In the genomic region with DNA sequence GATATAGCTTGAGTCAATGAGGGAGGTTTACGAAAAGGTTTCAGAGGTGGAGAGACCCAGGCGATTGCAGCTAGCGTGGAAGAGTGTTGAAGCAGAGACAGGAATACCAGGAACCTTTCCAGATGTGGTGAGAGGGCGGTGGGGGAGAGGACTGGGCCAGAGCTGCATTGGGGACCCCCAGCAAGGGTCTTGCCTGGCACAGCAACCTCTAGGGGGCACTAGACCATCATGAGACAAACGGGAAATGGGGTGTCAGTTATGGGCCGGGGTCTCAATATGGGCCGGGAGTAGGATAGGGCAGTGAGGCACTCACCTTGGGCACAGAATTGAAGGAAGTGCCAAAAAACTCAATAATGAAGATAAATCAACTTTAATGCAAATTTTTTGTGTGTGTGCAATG, we compare ENCODE assay signal across 16 cellular contexts. TPM values are rescaled to one million over a fixed set of nuclear protein-coding genes. Genes with fewer than 3 reads are reported as not detected.
DNase-seq lines count a peak whose midpoint lies in the region; ATAC-seq and TF ChIP-seq lines count a peak whose summit lies in the region.
"Had no signal": no experiment of that assay in that cellular context is flagged by ENCODE, and none has a peak within 500 bp of the region (broad histone marks: within the 10 kb centered on the region; RNA-seq: fewer than 3 reads in every experiment).

No MANE protein-coding gene starts in this region.

- no peaks in the 10 kb centered on the region for H3K9me2 ChIP-seq in OCI-LY7 (ENCODE audit: insufficient read depth, low read length)

- no peaks in the 10 kb centered on the region for H3K9me3 ChIP-seq in OCI-LY7 (ENCODE audit: low read length)
- no peaks in the 10 kb centered on the region for H3K9me3 ChIP-seq in spleen

- H3K4me2 ChIP-seq in OCI-LY7 (ENCODE audit: low read length): no peak overlapping the region

- H3K27me3 ChIP-seq in foreskin keratinocyte (peaks cover 12% of the 10 kb centered on the region), spleen (replicated peaks in 1 of 7) (peaks cover 0 to 61% (median 18%) of the 10 kb centered on the region in 7 donors)

- BruUV-seq in OCI-LY7 (replicated peaks; lab: Mats Ljungman, UMichigan): no TSS peak

- intact Hi-C loops in activated CD8-positive, alpha-beta T cell treated with anti-CD3 and anti-CD28 coated beads for 36 hours (cut with micrococcal nuclease): no loop called here
- intact Hi-C loops in OCI-LY7 (cut with micrococcal nuclease; ENCODE audit: unreplicated experiment) (no loop called here), spleen (cut with DNase I; ENCODE audit: low total_unique reads) (no loop called here)

- no peaks in the 10 kb centered on the region for H3K79me2 ChIP-seq in OCI-LY7 (ENCODE audit: insufficient read depth, low read depth, low read length)

- no peaks in the 10 kb centered on the region for H3K36me3 ChIP-seq in OCI-LY7 (ENCODE audit: insufficient read depth, low read length)
- H3K36me3 ChIP-seq in spleen: no peaks in the 10 kb centered on the region

- TF ChIP-seq POLR2A in spleen (IDR thresholded peaks at IDR 0.05): no peak

- H4K20me1 ChIP-seq in OCI-LY7 (ENCODE audit: insufficient read depth, low read length): no peaks in the 10 kb centered on the region

- peak; percentile 15 for DNase-seq in activated CD8-positive, alpha-beta T cell treated with anti-CD3 and anti-CD28 coated beads for 36 hours
- no peak for DNase-seq in activated CD8-positive, alpha-beta T cell treated with anti-CD3 and anti-CD28 coated beads, Interleukin-2, amount 10 ng/mL, durations not matched to agents 7 days and 5 days
- DNase-seq in OCI-LY7 (ENCODE audit: low spot score) (no peak), foreskin keratinocyte (no peak), spleen (peak; percentile 38), NCI-H510A treated with DMSO at 0.1 percent for 48 hours (lab: John Stamatoyannopoulos, UW) (no peak), HK-2 (ENCODE audit: unreplicated experiment) (no peak)
- DNase-seq: activated CD4-positive, alpha-beta T cell treated with anti-CD3 and anti-CD28 coated beads, Interleukin-2, amount 10 ng/mL, durations not matched to agents 24 days and 14 days; activated effector memory CD4-positive, alpha-beta T cell treated with Interleukin-2 at 50 U/mL for 16 hours; caudate nucleus; NCI-H146; NK-92 treated with Interleukin-12 subunit alpha and Interleukin-12 subunit beta, amount 100 ng/mL, for 24 hours; small intestine; SW 1271 had no signal

- H3K27me3 Mint-ChIP-seq in activated CD8-positive, alpha-beta T cell treated with anti-CD3 and anti-CD28 coated beads for 36 hours: peaks cover 24% of the 10 kb centered on the region
- peaks cover 36% of the 10 kb centered on the region for H3K27me3 Mint-ChIP-seq in activated CD8-positive, alpha-beta T cell treated with anti-CD3 and anti-CD28 coated beads, Interleukin-2, amount 10 ng/mL, durations not matched to agents 7 days and 5 days (ENCODE audit: low read depth)

- H3K36me3 Mint-ChIP-seq in activated CD8-positive, alpha-beta T cell treated with anti-CD3 and anti-CD28 coated beads for 36 hours (ENCODE audit: low read depth): no peaks in the 10 kb centered on the region
- no peaks in the 10 kb centered on the region for H3K36me3 Mint-ChIP-seq in activated CD8-positive, alpha-beta T cell treated with anti-CD3 and anti-CD28 coated beads, Interleukin-2, amount 10 ng/mL, durations not matched to agents 7 days and 5 days (ENCODE audit: low read depth)

- CTCF ChIA-PET in activated CD8-positive, alpha-beta T cell treated with anti-CD3 and anti-CD28 coated beads for 36 hours (lab: Charles Lee): interaction anchor here (1.4 to 1.6 kb wide), 2 partner anchors 8 to 67 kb away, joined by 4 to 8 read pairs; no protein-coding TSS in a partner anchor
- CTCF ChIA-PET in activated CD8-positive, alpha-beta T cell treated with anti-CD3 and anti-CD28 coated beads, Interleukin-2, amount 10 ng/mL, durations not matched to agents 7 days and 5 days (lab: Charles Lee): interaction anchor here (1.0 to 1.8 kb wide), 3 partner anchors 9 to 43 kb away, joined by 3 to 4 read pairs (median 4); no protein-coding TSS in a partner anchor
- CTCF ChIA-PET in OCI-LY7 (lab: Charles Lee; ENCODE audit: unreplicated experiment): no interaction called here

- H2AFZ ChIP-seq in OCI-LY7 (ENCODE audit: low read length): no peak overlapping the region

- no peak overlapping the region for H3K27ac Mint-ChIP-seq in activated CD8-positive, alpha-beta T cell treated with anti-CD3 and anti-CD28 coated beads for 36 hours
- H3K27ac Mint-ChIP-seq in activated CD8-positive, alpha-beta T cell treated with anti-CD3 and anti-CD28 coated beads, Interleukin-2, amount 10 ng/mL, durations not matched to agents 7 days and 5 days: no peak overlapping the region
- H3K27ac Mint-ChIP-seq: activated CD4-positive, alpha-beta T cell treated with anti-CD3 and anti-CD28 coated beads, Interleukin-2, amount 10 ng/mL, durations not matched to agents 24 days and 14 days had no signal

- no peaks in the 10 kb centered on the region for H3K9me3 Mint-ChIP-seq in activated CD8-positive, alpha-beta T cell treated with anti-CD3 and anti-CD28 coated beads for 36 hours
- no peaks in the 10 kb centered on the region for H3K9me3 Mint-ChIP-seq in activated CD8-positive, alpha-beta T cell treated with anti-CD3 and anti-CD28 coated beads, Interleukin-2, amount 10 ng/mL, durations not matched to agents 7 days and 5 days (ENCODE audit: insufficient read depth)
- H3K9me3 Mint-ChIP-seq: activated CD4-positive, alpha-beta T cell treated with anti-CD3 and anti-CD28 coated beads, Interleukin-2, amount 10 ng/mL, durations not matched to agents 24 days and 14 days had no signal

- TF ChIP-seq CTCF in activated CD8-positive, alpha-beta T cell treated with anti-CD3 and anti-CD28 coated beads for 36 hours (IDR thresholded peaks at IDR 0.05): peak; percentile 30
- TF ChIP-seq CTCF in OCI-LY7 (conservative IDR thresholded peaks at IDR 0.05; ENCODE audit: low read length): peak; percentile 65
- peak; percentile 26 for TF ChIP-seq CTCF in foreskin keratinocyte (conservative IDR thresholded peaks at IDR 0.05)
- peak in 1 of 11 experiments; percentile 12 for TF ChIP-seq CTCF in spleen (IDR thresholded peaks at IDR 0.05 in 8 of 11, conservative IDR thresholded peaks at IDR 0.05 in 3 of 11)

- H3K27ac ChIP-seq in OCI-LY7 (ENCODE audit: low read depth, low read length, poor library complexity, severe bottlenecking): no peak overlapping the region
- no peak overlapping the region for H3K27ac ChIP-seq in foreskin keratinocyte
- H3K27ac ChIP-seq in spleen: no peak overlapping the region

- no peak overlapping the region for H3K4me3 ChIP-seq in OCI-LY7 (ENCODE audit: low read depth, low read length, poor library complexity, severe bottlenecking)
- no peak overlapping the region for H3K4me3 ChIP-seq in spleen

- no peak for ATAC-seq in activated CD8-positive, alpha-beta T cell treated with anti-CD3 and anti-CD28 coated beads for 36 hours
- ATAC-seq in activated CD8-positive, alpha-beta T cell treated with anti-CD3 and anti-CD28 coated beads, Interleukin-2, amount 10 ng/mL, durations not matched to agents 7 days and 5 days: no peak
- ATAC-seq in foreskin keratinocyte (no peak), GM19452 (IDR thresholded peaks at IDR 0.05; ENCODE audit: unreplicated experiment) (no peak)
- ATAC-seq: esophagus mucosa had no signal

- POLR2A ChIA-PET in activated CD8-positive, alpha-beta T cell treated with anti-CD3 and anti-CD28 coated beads for 36 hours (lab: Charles Lee): no interaction called here
- POLR2A ChIA-PET in activated CD8-positive, alpha-beta T cell treated with anti-CD3 and anti-CD28 coated beads, Interleukin-2, amount 10 ng/mL, durations not matched to agents 7 days and 5 days (lab: Charles Lee): no interaction called here
- POLR2A ChIA-PET in OCI-LY7 (lab: Charles Lee): interaction anchor here (0.7 kb wide), 1 partner anchor 13 kb away, joined by 3 read pairs; no protein-coding TSS in a partner anchor

- H3K4me1 ChIP-seq in OCI-LY7 (ENCODE audit: insufficient read depth, low read length, poor library complexity, severe bottlenecking): no peaks in the 10 kb centered on the region
- H3K4me1 ChIP-seq in foreskin keratinocyte: no peaks in the 10 kb centered on the region
- H3K4me1 ChIP-seq in spleen: peaks cover 0 to 40% (median 17%) of the 10 kb centered on the region in 6 donors

- H3K4me3 Mint-ChIP-seq in activated CD8-positive, alpha-beta T cell treated with anti-CD3 and anti-CD28 coated beads for 36 hours: no peak overlapping the region
- no peak overlapping the region for H3K4me3 Mint-ChIP-seq in activated CD8-positive, alpha-beta T cell treated with anti-CD3 and anti-CD28 coated beads, Interleukin-2, amount 10 ng/mL, durations not matched to agents 7 days and 5 days
- H3K4me3 Mint-ChIP-seq: activated CD4-positive, alpha-beta T cell treated with anti-CD3 and anti-CD28 coated beads, Interleukin-2, amount 10 ng/mL, durations not matched to agents 24 days and 14 days had no signal

- 64 to 82% (median 69%) methylated on average over 7 of the region's 7 CpGs for WGBS in spleen, 5 donors

- H3K4me1 Mint-ChIP-seq in activated CD8-positive, alpha-beta T cell treated with anti-CD3 and anti-CD28 coated beads for 36 hours (ENCODE audit: low read depth): peaks cover 6% of the 10 kb centered on the region
- H3K4me1 Mint-ChIP-seq in activated CD8-positive, alpha-beta T cell treated with anti-CD3 and anti-CD28 coated beads, Interleukin-2, amount 10 ng/mL, durations not matched to agents 7 days and 5 days (ENCODE audit: low read depth): no peaks in the 10 kb centered on the region
- H3K4me1 Mint-ChIP-seq: activated CD4-positive, alpha-beta T cell treated with anti-CD3 and anti-CD28 coated beads, Interleukin-2, amount 10 ng/mL, durations not matched to agents 24 days and 14 days had no signal

RNA-seq across cellular contexts. Expression of a gene that starts 2.1 kb away (rescaled TPM):
- total RNA-seq in activated CD8-positive, alpha-beta T cell treated with anti-CD3 and anti-CD28 coated beads for 36 hours: under 1 TPM; 0.27 to 0.31 TPM
- not detected for total RNA-seq in activated CD8-positive, alpha-beta T cell treated with anti-CD3 and anti-CD28 coated beads, Interleukin-2, amount 10 ng/mL, durations not matched to agents 7 days and 5 days
- not detected in 2 replicates for total RNA-seq in OCI-LY7 (2014; rRNA removed; shearing (Covaris generic))
- total RNA-seq in OCI-LY7 (2022) (not detected in 2 replicates), foreskin keratinocyte (11.4 and 12.9 TPM in 2 replicates), spleen (10 to 100 TPM in 3 of 7 donors, 1 to 10 TPM in 4; 7.9 to 12.8 (median 9.8) TPM)
- polyA plus RNA-seq in foreskin keratinocyte (14.2 and 15.0 TPM in 2 replicates), spleen (1 to 10 TPM; 1.4 to 6.4 (median 2.5) TPM)

RNA-seq across cellular contexts. Expression of a gene that starts 33.6 kb away (rescaled TPM):
- total RNA-seq in activated CD8-positive, alpha-beta T cell treated with anti-CD3 and anti-CD28 coated beads for 36 hours: not detected
- total RNA-seq in activated CD8-positive, alpha-beta T cell treated with anti-CD3 and anti-CD28 coated beads, Interleukin-2, amount 10 ng/mL, durations not matched to agents 7 days and 5 days: not detected
- total RNA-seq in OCI-LY7 (2014; rRNA removed; shearing (Covaris generic)): not detected in 2 replicates
- total RNA-seq in OCI-LY7 (2022): not detected in 2 replicates
- not detected in 2 replicates for total RNA-seq in foreskin keratinocyte
- polyA plus RNA-seq in foreskin keratinocyte: not detected in 2 replicates
- total RNA-seq in spleen: under 1 TPM in 2 of 7 donors, not detected in 5; 0.32 to 0.37 TPM
- under 1 TPM in 2 of 3 donors, not detected in 1; 0.06 to 0.07 TPM for polyA plus RNA-seq in spleen
- total RNA-seq: activated CD4-positive, alpha-beta T cell treated with anti-CD3 and anti-CD28 coated beads, Interleukin-2, amount 10 ng/mL, durations not matched to agents 24 days and 14 days; esophagus mucosa had no signal

Comparison
In these comparisons a context has a peak if more than half of its experiments do, and no peak if none do; other contexts are left out.
1. DNase-seq: peak in activated CD8-positive, alpha-beta T cell treated with anti-CD3 and anti-CD28 coated beads for 36 hours (single experiment) and spleen (single experiment); none in activated CD8-positive, alpha-beta T cell treated with anti-CD3 and anti-CD28 coated beads, Interleukin-2, amount 10 ng/mL, durations not matched to agents 7 days and 5 days (single experiment), OCI-LY7 (single experiment), foreskin keratinocyte (0 of 2), NCI-H510A treated with DMSO at 0.1 percent for 48 hours (single experiment) and HK-2 (single experiment).